In genomic region chr1:46472503-46473181, GRCh38 we compare ENCODE assay signal across 2 cellular contexts.
TF ChIP-seq lines count a peak whose summit lies in the region.

No MANE protein-coding gene starts in this region.

TF ChIP-seq in HepG2, 621 proteins besides CTCF, POLR2A, EP300 and RAD21:
- TF ChIP-seq ATF7 (IDR thresholded peaks at IDR 0.05) (peak; percentile 97), ATF7 (CRISPR knock-in tag; IDR thresholded peaks at IDR 0.05) (no peak), FOSL2 (CRISPR knock-in tag; IDR thresholded peaks at IDR 0.05) (no peak), KDM1A (CRISPR knock-in tag; IDR thresholded peaks at IDR 0.05) (no peak), PLSCR1 (CRISPR knock-in tag; IDR thresholded peaks at IDR 0.05; ENCODE audit: borderline replicate concordance) (no peak)

TF ChIP-seq in K562, 482 proteins besides CTCF, POLR2A, EP300 and RAD21:
- peak; percentile 80 for TF ChIP-seq ATF3 (IDR thresholded peaks at IDR 0.05)
- TF ChIP-seq ATF3 (CRISPR knock-in tag; conservative IDR thresholded peaks at IDR 0.05) = no peak
- TF ChIP-seq JUNB (CRISPR knock-in tag; conservative IDR thresholded peaks at IDR 0.05) = 0 out of 2 replicates have a peak, but pooled peaks have one; percentile 16
- no peak for TF ChIP-seq ERF (CRISPR knock-in tag; IDR thresholded peaks at IDR 0.05)
- TF ChIP-seq ZNF740 (CRISPR knock-in tag; IDR thresholded peaks at IDR 0.05) = no peak
- peak in 1 of 2 experiments; percentile 10; a peak in 1 of 4 replicates for TF ChIP-seq ZNF740 (tag; IDR thresholded peaks at IDR 0.05)
- no peak for TF ChIP-seq ETS2 (tag; IDR thresholded peaks at IDR 0.05; ENCODE audit: borderline replicate concordance, poor library complexity, severe bottlenecking)
